In genomic region chrX:7132335-7133035, GRCh38 we compare ENCODE assay signal across 8 cellular contexts. TPM values are rescaled to one million over a fixed set of nuclear protein-coding genes. Genes with fewer than 3 reads are reported as not detected.
DNase-seq lines count a peak whose midpoint lies in the region; ATAC-seq and TF ChIP-seq lines count a peak whose summit lies in the region.

No MANE protein-coding gene starts in this region.

- no peaks in the 10 kb centered on the region for H3K9me3 Mint-ChIP-seq in activated CD4-positive, alpha-beta T cell treated with anti-CD3 and anti-CD28 coated beads, Interleukin-2, amount 10 ng/mL, durations not matched to agents 7 days and 5 days

- TF ChIP-seq CTCF in foreskin keratinocyte (conservative IDR thresholded peaks at IDR 0.05): peak; percentile 76
- TF ChIP-seq CTCF in ascending aorta (IDR thresholded peaks at IDR 0.05): no peak

- no peaks in the 10 kb centered on the region for H3K36me3 ChIP-seq in ascending aorta

- no peaks in the 10 kb centered on the region for H3K36me3 Mint-ChIP-seq in activated CD4-positive, alpha-beta T cell treated with anti-CD3 and anti-CD28 coated beads, Interleukin-2, amount 10 ng/mL, durations not matched to agents 7 days and 5 days (ENCODE audit: low read depth)

- H3K27ac ChIP-seq in foreskin keratinocyte (no peak overlapping the region), ascending aorta (no peak overlapping the region)

- H3K4me3 ChIP-seq in ascending aorta: no peak overlapping the region

- peak overlapping the region; percentile 2 for H3K4me3 Mint-ChIP-seq in activated CD4-positive, alpha-beta T cell treated with anti-CD3 and anti-CD28 coated beads, Interleukin-2, amount 10 ng/mL, durations not matched to agents 7 days and 5 days

- peaks cover 18% of the 10 kb centered on the region for H3K4me1 Mint-ChIP-seq in activated CD4-positive, alpha-beta T cell treated with anti-CD3 and anti-CD28 coated beads, Interleukin-2, amount 10 ng/mL, durations not matched to agents 7 days and 5 days

- ATAC-seq in foreskin keratinocyte: peak; percentile 97

- no peaks in the 10 kb centered on the region for H3K27me3 Mint-ChIP-seq in activated CD4-positive, alpha-beta T cell treated with anti-CD3 and anti-CD28 coated beads, Interleukin-2, amount 10 ng/mL, durations not matched to agents 7 days and 5 days

- H3K27me3 ChIP-seq in foreskin keratinocyte (no peaks in the 10 kb centered on the region), ascending aorta (no peaks in the 10 kb centered on the region)

- peaks cover 8% of the 10 kb centered on the region for H3K4me1 ChIP-seq in foreskin keratinocyte
- H3K4me1 ChIP-seq in ascending aorta: no peaks in the 10 kb centered on the region

- H3K27ac Mint-ChIP-seq in activated CD4-positive, alpha-beta T cell treated with anti-CD3 and anti-CD28 coated beads, Interleukin-2, amount 10 ng/mL, durations not matched to agents 7 days and 5 days: peak overlapping the region; percentile 76

- CTCF ChIA-PET in activated CD4-positive, alpha-beta T cell treated with anti-CD3 and anti-CD28 coated beads, Interleukin-2, amount 10 ng/mL, durations not matched to agents 7 days and 5 days (lab: Charles Lee): interaction anchor here (1.3 kb wide), 1 partner anchor 11 kb away, joined by 3 read pairs; no protein-coding TSS in a partner anchor

- POLR2A ChIA-PET in activated CD4-positive, alpha-beta T cell treated with anti-CD3 and anti-CD28 coated beads, Interleukin-2, amount 10 ng/mL, durations not matched to agents 7 days and 5 days (lab: Charles Lee): no interaction called here

- no peaks in the 10 kb centered on the region for H3K9me3 ChIP-seq in ascending aorta

- peak; percentile 32 for DNase-seq in activated CD8-positive, alpha-beta memory T cell treated with anti-CD3 and anti-CD28 coated beads, Interleukin-2, amount 50 U/mL, for 4 hours
- DNase-seq in activated CD8-positive, alpha-beta memory T cell treated with anti-CD3 and anti-CD28 coated beads, Interleukin-2, amount 50 U/mL, for 48 hours: no peak
- DNase-seq in H4 (ENCODE audit: low spot score) (peak; percentile 72), LoVo (ENCODE audit: low spot score) (peak; percentile 82), foreskin keratinocyte (peak; percentile 74 to 86), pons (ENCODE audit: low spot score) (peak; percentile 24), ascending aorta (ENCODE audit: low spot score in 2 of 2) (no peak)
- peak; percentile 24 for DNase-seq in activated CD4-positive, alpha-beta T cell treated with anti-CD3 and anti-CD28 coated beads, Interleukin-2, amount 10 ng/mL, durations not matched to agents 7 days and 5 days

- intact Hi-C loops in ascending aorta (cut with DNase I): no loop called here

RNA-seq across cellular contexts. Expression of gene STS, which starts 15.0 kb away (rescaled TPM):
- total RNA-seq in H4 (2014; rRNA removed; shearing (Covaris generic)): 2.9 and 3.0 TPM in 2 replicates
- 1 to 10 TPM; 1.5 to 1.9 TPM for total RNA-seq in activated CD4-positive, alpha-beta T cell treated with anti-CD3 and anti-CD28 coated beads, Interleukin-2, amount 10 ng/mL, durations not matched to agents 7 days and 5 days
- total RNA-seq in foreskin keratinocyte: 1.2 and 1.5 TPM in 2 replicates
- polyA plus RNA-seq in foreskin keratinocyte: 0.38 and 0.50 TPM in 2 replicates
- 7.2 TPM for total RNA-seq in ascending aorta

RNA-seq across cellular contexts. Expression of gene PUDP, which starts 15.5 kb away (rescaled TPM):
- total RNA-seq in H4 (2014; rRNA removed; shearing (Covaris generic)): 5.4 and 17.0 TPM in 2 replicates
- total RNA-seq in activated CD4-positive, alpha-beta T cell treated with anti-CD3 and anti-CD28 coated beads, Interleukin-2, amount 10 ng/mL, durations not matched to agents 7 days and 5 days: 10 to 100 TPM; 15.6 to 16.3 TPM
- total RNA-seq in foreskin keratinocyte: 16.4 and 18.5 TPM in 2 replicates
- polyA plus RNA-seq in foreskin keratinocyte: 13.0 and 16.1 TPM in 2 replicates
- 1.7 TPM for total RNA-seq in ascending aorta

Comparison
In these comparisons a context has a peak if more than half of its experiments do, and no peak if none do; other contexts are left out.
1. DNase-seq: peak in activated CD8-positive, alpha-beta memory T cell treated with anti-CD3 and anti-CD28 coated beads, Interleukin-2, amount 50 U/mL, for 4 hours (single experiment), H4 (single experiment), LoVo (single experiment), activated CD4-positive, alpha-beta T cell treated with anti-CD3 and anti-CD28 coated beads, Interleukin-2, amount 10 ng/mL, durations not matched to agents 7 days and 5 days (single experiment), foreskin keratinocyte (2 of 2) and pons (single experiment); none in activated CD8-positive, alpha-beta memory T cell treated with anti-CD3 and anti-CD28 coated beads, Interleukin-2, amount 50 U/mL, for 48 hours (single experiment) and ascending aorta (0 of 2).